ENCODE assay signal across 23 cellular contexts in genomic region chr9:26745111-26745510, GRCh38.
"Had no signal": no experiment of that assay in that cellular context is flagged by ENCODE, and none has a peak within 500 bp of the region (broad histone marks: within the 10 kb centered on the region; RNA-seq: fewer than 3 reads in every experiment).

No MANE protein-coding gene starts in this region.

- H3K9me3 ChIP-seq: colonic mucosa, gastroesophageal sphincter, left lung, right lobe of liver, stomach, thyroid gland had no signal

- H2AFZ ChIP-seq: hepatocyte, neural progenitor cell, parathyroid adenoma had no signal

- H3K4me3 ChIP-seq: colonic mucosa, gastroesophageal sphincter, heart left ventricle, hepatocyte, left lung, neural progenitor cell, right lobe of liver, smooth muscle cell, stomach, thyroid gland had no signal

- H3K27me3 ChIP-seq: colonic mucosa, foreskin keratinocyte, gastroesophageal sphincter, heart left ventricle, left lung, neural progenitor cell, right lobe of liver, stomach, thyroid gland had no signal

- H3K4me2 ChIP-seq: hepatocyte, neural progenitor cell, smooth muscle cell had no signal

- H3K27ac ChIP-seq: colonic mucosa, epithelial cell of prostate, foreskin keratinocyte, gastroesophageal sphincter, heart left ventricle, hepatocyte, left lung, neural progenitor cell, parathyroid adenoma, right lobe of liver, stomach, thyroid gland had no signal

- H3K79me2 ChIP-seq: hepatocyte, parathyroid adenoma had no signal

- H3K9ac ChIP-seq: neural progenitor cell, parathyroid adenoma had no signal

- H3K36me3 ChIP-seq: colonic mucosa, gastroesophageal sphincter, heart left ventricle, left lung, neural progenitor cell, right lobe of liver, stomach, thyroid gland had no signal

- H3K4me1 ChIP-seq: colonic mucosa, foreskin keratinocyte, gastroesophageal sphincter, heart left ventricle, neural progenitor cell, parathyroid adenoma, right lobe of liver, stomach, thyroid gland had no signal

- DNase-seq: colonic mucosa; effector CD8-positive, alpha-beta T cell; endodermal cell; foreskin keratinocyte; heart left ventricle; kidney; left lung; right lobe of liver; stimulated activated CD4-positive, alpha-beta T cell treated with anti-CD3 and anti-CD28 coated beads, Interleukin-12 subunit alpha, Interleukin-12 subunit beta, amount 100 ng/mL, for 4 hours; stimulated activated CD4-positive, alpha-beta T cell treated with anti-CD3 and anti-CD28 coated beads, Interleukin-1b, Interleukin-23, amount 100 ng/mL, for 48 hours; stimulated activated CD4-positive, alpha-beta T cell treated with anti-CD3 and anti-CD28 coated beads, Interleukin-4, amount 100 ng/mL, for 24 hours; stimulated activated naive CD4-positive, alpha-beta T cell treated with Interleukin-2 at 50 U/mL for 16 hours; stomach; thyroid gland had no signal

- ATAC-seq: esophagus mucosa; gastroesophageal sphincter; heart left ventricle; naive thymus-derived CD4-positive, alpha-beta T cell; stimulated activated effector memory CD8-positive, alpha-beta T cell treated with anti-CD3 and anti-CD28 coated beads, Interleukin-12 subunit alpha, Interleukin-12 subunit beta, amount 100 ng/mL, for 72 hours had no signal
